In the genomic region with DNA sequence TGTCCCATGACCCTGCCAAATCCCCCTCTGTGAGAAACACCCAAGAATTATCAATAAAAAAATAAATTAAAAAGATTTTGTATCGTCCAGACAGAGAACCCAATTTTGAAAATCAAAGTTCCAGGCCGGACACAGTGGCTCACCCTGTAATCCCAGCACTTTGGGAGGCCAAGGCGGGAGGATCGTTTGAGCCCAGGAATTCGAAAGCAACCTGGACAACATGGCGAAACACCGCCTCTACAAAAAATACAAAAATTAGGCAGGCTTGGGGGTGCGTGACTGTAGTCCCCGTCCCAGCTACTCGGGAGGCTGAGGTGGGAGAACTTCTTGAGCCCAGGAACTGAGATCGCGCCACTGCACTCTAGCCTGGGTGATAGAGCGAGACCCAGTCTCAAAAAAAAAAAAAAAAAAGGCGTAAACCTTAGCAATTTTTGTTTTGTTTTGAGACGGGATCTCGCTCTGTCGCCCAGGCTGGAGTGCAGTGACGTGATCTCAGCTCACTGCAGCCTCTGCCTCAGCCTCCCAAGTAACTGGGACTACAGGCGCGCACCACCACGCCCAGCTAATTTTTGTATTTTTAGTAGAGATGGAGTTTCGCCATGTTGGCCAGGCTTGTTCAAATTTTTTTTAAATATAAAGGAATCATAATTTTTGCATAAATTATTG, we compare ENCODE assay signal across 7 cellular contexts. TPM values are rescaled to one million over a fixed set of nuclear protein-coding genes. Genes with fewer than 3 reads are reported as not detected.
DNase-seq lines count a peak whose midpoint lies in the region; ATAC-seq and TF ChIP-seq lines count a peak whose summit lies in the region.
"Not testable (repeated sequence)": the region's sequence is repeated elsewhere in the genome, so short reads cannot be mapped to it uniquely, and the experiment has no call there.

No MANE protein-coding gene starts in this region.

- not testable (repeated sequence) for H3K4me1 Mint-ChIP-seq in activated CD8-positive, alpha-beta T cell treated with anti-CD3 and anti-CD28 coated beads for 36 hours (ENCODE audit: low read depth)
- peaks cover 16% of the 10 kb centered on the region for H3K4me1 Mint-ChIP-seq in central memory CD8-positive, alpha-beta T cell

- peak overlapping the region; percentile 88 for H3K9ac ChIP-seq in OCI-LY1 (ENCODE audit: low read length)

- DNase-seq in activated CD8-positive, alpha-beta T cell treated with anti-CD3 and anti-CD28 coated beads for 36 hours = peak; percentile 30
- DNase-seq in central memory CD8-positive, alpha-beta T cell (ENCODE audit: low spot score in 2 of 2) = not testable (repeated sequence)
- peak; percentile 36 for DNase-seq in cardiac septum (ENCODE audit: low spot score)

- H3K4me3 ChIP-seq in GM08714 (ENCODE audit: low read length) (peak overlapping the region; percentile 96), OCI-LY1 (ENCODE audit: low read depth, low read length, poor library complexity, severe bottlenecking) (peak overlapping the region; percentile 79), muscle layer of duodenum (ENCODE audit: low read depth in 1 of 2, low read length in 2 of 2) (peak overlapping the region; percentile 89 to 90), skin epidermis (peak overlapping the region in 6 of 7 experiments; percentile 77 to 97 (median 90))

- not testable (repeated sequence) for H3K27ac ChIP-seq in OCI-LY1 (ENCODE audit: low read depth, low read length, poor library complexity, severe bottlenecking); muscle layer of duodenum (ENCODE audit: low read length)
- peak overlapping the region in 6 of 21 experiments; percentile 2 to 98 (median 90) for H3K27ac ChIP-seq in skin epidermis

- peaks cover 44% of the 10 kb centered on the region for H3K79me2 ChIP-seq in OCI-LY1 (ENCODE audit: insufficient read depth, low read length)

- not testable (repeated sequence) for H3K9me3 ChIP-seq in OCI-LY1 (ENCODE audit: low read length); muscle layer of duodenum (ENCODE audit: control insufficient read depth in 1 of 2, low read length in 2 of 2)

- H3F3A ChIP-seq in OCI-LY1 (ENCODE audit: insufficient read depth, low read length) = not testable (repeated sequence)

- H3K9me3 Mint-ChIP-seq in activated CD8-positive, alpha-beta T cell treated with anti-CD3 and anti-CD28 coated beads for 36 hours; central memory CD8-positive, alpha-beta T cell: not testable (repeated sequence)

- H3K27ac Mint-ChIP-seq in activated CD8-positive, alpha-beta T cell treated with anti-CD3 and anti-CD28 coated beads for 36 hours = peak overlapping the region; percentile 76
- H3K27ac Mint-ChIP-seq in central memory CD8-positive, alpha-beta T cell (ENCODE audit: low read depth) = peak overlapping the region; percentile 99

- not testable (repeated sequence) for H3K27me3 ChIP-seq in OCI-LY1 (ENCODE audit: insufficient read depth, low read length); muscle layer of duodenum (ENCODE audit: low read depth, low read length)

- CTCF ChIA-PET in activated CD8-positive, alpha-beta T cell treated with anti-CD3 and anti-CD28 coated beads for 36 hours (lab: Charles Lee) = interaction anchor here (1.4 to 1.7 kb wide), 2 partner anchors 10 to 84 kb away, joined by 3 to 9 read pairs; no protein-coding TSS in a partner anchor

- peak overlapping the region; percentile 57 for H3K4me2 ChIP-seq in OCI-LY1 (ENCODE audit: low read length)

- not testable (repeated sequence) for H3K27me3 Mint-ChIP-seq in activated CD8-positive, alpha-beta T cell treated with anti-CD3 and anti-CD28 coated beads for 36 hours; central memory CD8-positive, alpha-beta T cell

- H3K4me3 Mint-ChIP-seq in activated CD8-positive, alpha-beta T cell treated with anti-CD3 and anti-CD28 coated beads for 36 hours = peak overlapping the region; percentile 82
- H3K4me3 Mint-ChIP-seq in central memory CD8-positive, alpha-beta T cell = peak overlapping the region; percentile 90

- not testable (repeated sequence) for H2AFZ ChIP-seq in OCI-LY1 (ENCODE audit: low read length)

- H3K4me1 ChIP-seq in OCI-LY1 (ENCODE audit: insufficient read depth, low read length, severe bottlenecking) = peaks cover 26% of the 10 kb centered on the region
- not testable (repeated sequence) for H3K4me1 ChIP-seq in muscle layer of duodenum (ENCODE audit: control insufficient read depth in 1 of 2, insufficient read depth in 2 of 2, low read length in 2 of 2)

- not testable (repeated sequence) for ATAC-seq in activated CD8-positive, alpha-beta T cell treated with anti-CD3 and anti-CD28 coated beads for 36 hours; central memory CD8-positive, alpha-beta T cell (replicated peaks; ENCODE audit: extremely low read depth, poor library complexity, severe bottlenecking)

- POLR2A ChIA-PET in activated CD8-positive, alpha-beta T cell treated with anti-CD3 and anti-CD28 coated beads for 36 hours (lab: Charles Lee) = interaction anchor here (0.8 to 2.6 kb wide), 4 partner anchors 10 to 87 kb away, joined by 3 to 8 read pairs (median 4); no protein-coding TSS in a partner anchor

- intact Hi-C loops in activated CD8-positive, alpha-beta T cell treated with anti-CD3 and anti-CD28 coated beads for 36 hours (cut with micrococcal nuclease) = loop anchor here (10.0 kb wide), 2 partner anchors 84 to 184 kb away; partner anchors contain the start of gene ZMYM5
- intact Hi-C loops in cardiac septum (cut with DNase I) = loop anchor here (5.0 kb wide), 1 partner anchor 149 kb away; the partner anchor contains the start of gene MPHOSPH8

- TF ChIP-seq CTCF in OCI-LY1 (IDR thresholded peaks at IDR 0.05; ENCODE audit: low read length); activated CD8-positive, alpha-beta T cell treated with anti-CD3 and anti-CD28 coated beads for 36 hours (IDR thresholded peaks at IDR 0.05): not testable (repeated sequence)

- H4K20me1 ChIP-seq in OCI-LY1 (ENCODE audit: insufficient read depth, low read length) = not testable (repeated sequence)

- H3K36me3 Mint-ChIP-seq in activated CD8-positive, alpha-beta T cell treated with anti-CD3 and anti-CD28 coated beads for 36 hours (ENCODE audit: low read depth) = peaks cover 20% of the 10 kb centered on the region
- H3K36me3 Mint-ChIP-seq in central memory CD8-positive, alpha-beta T cell (ENCODE audit: insufficient read depth) = peaks cover 33% of the 10 kb centered on the region

- not testable (repeated sequence) for H3K9me2 ChIP-seq in OCI-LY1 (ENCODE audit: low read depth, low read length)

- H3K36me3 ChIP-seq in OCI-LY1 (ENCODE audit: insufficient read depth, low read length) = peaks cover 29% of the 10 kb centered on the region
- H3K36me3 ChIP-seq in muscle layer of duodenum (ENCODE audit: control insufficient read depth in 1 of 2, insufficient read depth in 2 of 2, low read length in 2 of 2) = not testable (repeated sequence)

RNA-seq across cellular contexts. Expression of gene PSPC1, which starts 1.9 kb away (rescaled TPM):
- 10 to 100 TPM; 61.8 to 62.2 TPM for total RNA-seq in activated CD8-positive, alpha-beta T cell treated with anti-CD3 and anti-CD28 coated beads for 36 hours
- total RNA-seq in cardiac septum = 28.8 TPM
